Comparison of ENCODE assay signal across 17 cellular contexts in genomic region chr1:182670032-182670431, GRCh38. TPM values are rescaled to one million over a fixed set of nuclear protein-coding genes. Genes with fewer than 3 reads are reported as not detected.
DNase-seq lines count a peak whose midpoint lies in the region; ATAC-seq and TF ChIP-seq lines count a peak whose summit lies in the region.
"Had no signal": no experiment of that assay in that cellular context is flagged by ENCODE, and none has a peak within 500 bp of the region (broad histone marks: within the 10 kb centered on the region; RNA-seq: fewer than 3 reads in every experiment).

No MANE protein-coding gene starts in this region.

- CTCF ChIA-PET in WTC11 (lab: Charles Lee), result interaction anchor here (1.2 to 5.1 kb wide), 2 partner anchors 75 to 113 kb away, joined by 3 to 32 read pairs; no protein-coding TSS in a partner anchor
- CTCF ChIA-PET in activated CD8-positive, alpha-beta T cell treated with anti-CD3 and anti-CD28 coated beads, Interleukin-2, amount 10 ng/mL, durations not matched to agents 7 days and 5 days (lab: Charles Lee), result interaction anchor here (1.2 kb wide), 1 partner anchor 69 kb away, joined by 3 read pairs; no protein-coding TSS in a partner anchor

- H3K27ac Mint-ChIP-seq in WTC11 (no peak overlapping the region), endodermal cell (peak overlapping the region; percentile 66)
- no peak overlapping the region for H3K27ac Mint-ChIP-seq in activated CD8-positive, alpha-beta T cell treated with anti-CD3 and anti-CD28 coated beads, Interleukin-2, amount 10 ng/mL, durations not matched to agents 7 days and 5 days
- H3K27ac Mint-ChIP-seq: CD8-positive, alpha-beta T cell; IgD-negative memory B cell had no signal

- peak overlapping the region; percentile 15 for H3K18ac ChIP-seq in neuronal stem cell (ENCODE audit: low read length)

- H3K4ac ChIP-seq in neuronal stem cell (ENCODE audit: low read length), result peak overlapping the region; percentile 8

- H3K36me3 Mint-ChIP-seq in WTC11 (no peaks in the 10 kb centered on the region), endodermal cell (ENCODE audit: low read depth) (peaks cover 3% of the 10 kb centered on the region)
- no peaks in the 10 kb centered on the region for H3K36me3 Mint-ChIP-seq in activated CD8-positive, alpha-beta T cell treated with anti-CD3 and anti-CD28 coated beads, Interleukin-2, amount 10 ng/mL, durations not matched to agents 7 days and 5 days (ENCODE audit: low read depth)
- H3K36me3 Mint-ChIP-seq: CD8-positive, alpha-beta T cell had no signal

- peaks cover 8% of the 10 kb centered on the region for H3K4me1 ChIP-seq in endodermal cell (ENCODE audit: control insufficient read depth, insufficient read depth, low read length)
- peaks cover 31 to 58% of the 10 kb centered on the region in 2 donors for H3K4me1 ChIP-seq in neuronal stem cell (ENCODE audit: control insufficient read depth in 2 of 2, insufficient read depth in 1 of 2, low read depth in 1 of 2, low read length in 2 of 2)
- H3K4me1 ChIP-seq: A549 had no signal

- H3K14ac ChIP-seq in neuronal stem cell (ENCODE audit: low read length), result no peak overlapping the region

- no peak overlapping the region for H3K4me3 Mint-ChIP-seq in WTC11
- peak overlapping the region; percentile 30 for H3K4me3 Mint-ChIP-seq in endodermal cell
- no peak overlapping the region for H3K4me3 Mint-ChIP-seq in activated CD8-positive, alpha-beta T cell treated with anti-CD3 and anti-CD28 coated beads, Interleukin-2, amount 10 ng/mL, durations not matched to agents 7 days and 5 days
- H3K4me3 Mint-ChIP-seq: CD8-positive, alpha-beta T cell; IgD-negative memory B cell had no signal

- no peak overlapping the region for H4K8ac ChIP-seq in neuronal stem cell (ENCODE audit: low read depth, low read length)

- peaks cover 21% of the 10 kb centered on the region for H3K27me3 Mint-ChIP-seq in WTC11 (ENCODE audit: low read depth)
- peaks cover 10% of the 10 kb centered on the region for H3K27me3 Mint-ChIP-seq in endodermal cell (ENCODE audit: insufficient read depth)
- peaks cover 27% of the 10 kb centered on the region for H3K27me3 Mint-ChIP-seq in activated CD8-positive, alpha-beta T cell treated with anti-CD3 and anti-CD28 coated beads, Interleukin-2, amount 10 ng/mL, durations not matched to agents 7 days and 5 days (ENCODE audit: low read depth)

- 85 to 86% methylated on average over 5 to 8 of the region's 8 CpGs for WGBS in endodermal cell (ENCODE audit: insufficient coverage in 1 of 2, insufficient read length in 1 of 2), 2 experiments
- WGBS in neuronal stem cell (ENCODE audit: extremely low coverage in 2 of 2, insufficient read length in 2 of 2, insufficient replicate concordance in 1 of 2), 2 donors, result no CpG with 5 or more reads among the region's 8 CpGs

- ATAC-seq in WTC11 (no peak), GM18502 (IDR thresholded peaks at IDR 0.05; ENCODE audit: poor library complexity, unreplicated experiment) (no peak)
- no peak for ATAC-seq in activated CD8-positive, alpha-beta T cell treated with anti-CD3 and anti-CD28 coated beads, Interleukin-2, amount 10 ng/mL, durations not matched to agents 7 days and 5 days
- ATAC-seq: A549; CD8-positive, alpha-beta T cell had no signal

- no peaks in the 10 kb centered on the region for H3K9me3 Mint-ChIP-seq in WTC11
- no peaks in the 10 kb centered on the region for H3K9me3 Mint-ChIP-seq in endodermal cell
- no peaks in the 10 kb centered on the region for H3K9me3 Mint-ChIP-seq in activated CD8-positive, alpha-beta T cell treated with anti-CD3 and anti-CD28 coated beads, Interleukin-2, amount 10 ng/mL, durations not matched to agents 7 days and 5 days (ENCODE audit: insufficient read depth)
- H3K9me3 Mint-ChIP-seq: CD8-positive, alpha-beta T cell had no signal

- no peak overlapping the region for H2AFZ ChIP-seq in neuronal stem cell (ENCODE audit: low read length)

- POLR2A ChIA-PET in WTC11 (lab: Charles Lee), result no interaction called here
- POLR2A ChIA-PET in activated CD8-positive, alpha-beta T cell treated with anti-CD3 and anti-CD28 coated beads, Interleukin-2, amount 10 ng/mL, durations not matched to agents 7 days and 5 days (lab: Charles Lee), result no interaction called here

- H3K27me3 ChIP-seq in endodermal cell (ENCODE audit: control insufficient read depth, insufficient read depth, low read length, poor library complexity, severe bottlenecking), result no peaks in the 10 kb centered on the region
- H3K27me3 ChIP-seq in neuronal stem cell (ENCODE audit: control insufficient read depth in 3 of 3, insufficient read depth in 3 of 3, low read depth in 1 of 3, low read length in 3 of 3), result peaks cover 0 to 7% (median 0%) of the 10 kb centered on the region in 3 experiments
- H3K27me3 ChIP-seq: BE2C had no signal

- peak overlapping the region; percentile 42 for H2BK15ac ChIP-seq in neuronal stem cell (ENCODE audit: low read length)

- H3K79me1 ChIP-seq in neuronal stem cell (ENCODE audit: low read depth, low read length), result no peaks in the 10 kb centered on the region

- H3K9me3 ChIP-seq in endodermal cell (ENCODE audit: control insufficient read depth, low read length), result no peaks in the 10 kb centered on the region
- no peaks in the 10 kb centered on the region for H3K9me3 ChIP-seq in neuronal stem cell (replicated peaks in 1 of 2; ENCODE audit: control insufficient read depth in 2 of 2, insufficient read depth in 1 of 2, low read depth in 1 of 2, low read length in 2 of 2)
- H3K9me3 ChIP-seq: A549, BE2C had no signal

- DNase-seq in WTC11 (ENCODE audit: low spot score) (no peak), endodermal cell (no peak), neuronal stem cell (ENCODE audit: low spot score) (no peak), NCI-H2227 treated with DMSO at 0.1 percent for 48 hours (lab: John Stamatoyannopoulos, UW) (no peak)
- no peak for DNase-seq in activated CD8-positive, alpha-beta T cell treated with anti-CD3 and anti-CD28 coated beads, Interleukin-2, amount 10 ng/mL, durations not matched to agents 7 days and 5 days
- DNase-seq: BE2C; CD8-positive, alpha-beta T cell; COR-L47; DMS153; DND-41; GDM1; H7 had no signal

- no peak overlapping the region for H3K27ac ChIP-seq in endodermal cell (ENCODE audit: low read depth, low read length)
- H3K27ac ChIP-seq in neuronal stem cell (replicated peaks; ENCODE audit: low read length), result no peak overlapping the region
- H3K27ac ChIP-seq: A549, C4-2B had no signal

- H3K4me1 Mint-ChIP-seq in WTC11, result peaks cover 70% of the 10 kb centered on the region
- peaks cover 61% of the 10 kb centered on the region for H3K4me1 Mint-ChIP-seq in endodermal cell
- no peaks in the 10 kb centered on the region for H3K4me1 Mint-ChIP-seq in activated CD8-positive, alpha-beta T cell treated with anti-CD3 and anti-CD28 coated beads, Interleukin-2, amount 10 ng/mL, durations not matched to agents 7 days and 5 days (ENCODE audit: low read depth)
- H3K4me1 Mint-ChIP-seq: IgD-negative memory B cell had no signal

- no peak overlapping the region for H3K4me2 ChIP-seq in neuronal stem cell (ENCODE audit: insufficient read depth, low read length, poor library complexity, severe bottlenecking)
- H3K4me2 ChIP-seq: A549 had no signal

- H2BK12ac ChIP-seq in neuronal stem cell (ENCODE audit: low read length), result no peak overlapping the region

- TF ChIP-seq CTCF in WTC11 (IDR thresholded peaks at IDR 0.05), result no peak
- TF ChIP-seq CTCF in endodermal cell (conservative IDR thresholded peaks at IDR 0.05), result no peak

- H3K23ac ChIP-seq in neuronal stem cell (ENCODE audit: low read depth, low read length, poor library complexity), result no peak overlapping the region

- H2BK120ac ChIP-seq in neuronal stem cell (ENCODE audit: low read depth, low read length), result no peak overlapping the region

- H4K91ac ChIP-seq in neuronal stem cell (ENCODE audit: low read depth, low read length, poor library complexity), result no peak overlapping the region

- no peak overlapping the region for H3K9ac ChIP-seq in endodermal cell (ENCODE audit: extremely low read depth, low read length, poor library complexity, severe bottlenecking)
- H3K9ac ChIP-seq in neuronal stem cell (ENCODE audit: low read depth, low read length, poor library complexity), result no peak overlapping the region

- H3K4me3 ChIP-seq in endodermal cell (ENCODE audit: low read length), result no peak overlapping the region
- H3K4me3 ChIP-seq in neuronal stem cell (ENCODE audit: low read length in 2 of 2), result no peak overlapping the region
- H3K4me3 ChIP-seq: A549 had no signal

- H2BK5ac ChIP-seq in neuronal stem cell (ENCODE audit: low read length), result no peak overlapping the region

- no peaks in the 10 kb centered on the region for H3K36me3 ChIP-seq in endodermal cell (ENCODE audit: control insufficient read depth, insufficient read depth, low read length)
- H3K36me3 ChIP-seq in neuronal stem cell (replicated peaks in 1 of 2; ENCODE audit: control insufficient read depth in 2 of 2, insufficient read depth in 2 of 2, low read length in 2 of 2), result no peaks in the 10 kb centered on the region
- H3K36me3 ChIP-seq: BE2C had no signal

- H2AK5ac ChIP-seq in neuronal stem cell (ENCODE audit: low read depth, low read length), result peak overlapping the region; percentile 53

TF ChIP-seq in WTC11, 78 proteins besides CTCF, POLR2A, EP300 and RAD21 (continues in another document):
- no peak for TF ChIP-seq ZNF281 (CRISPR knock-in tag; IDR thresholded peaks at IDR 0.05)

RNA-seq across cellular contexts. Expression of gene RGS8, which starts 14.4 kb away (rescaled TPM):
- total RNA-seq in WTC11 (2021) (0.07 to 0.66 TPM (median 0.14 TPM) in 3 replicates), endodermal cell (10 to 100 TPM in 1 of 2 donors, 1 to 10 TPM in 1; 5.6 to 25.0 TPM)
- polyA plus RNA-seq in endodermal cell (2013, experiment 1 of 2), result 7.7 TPM
- polyA plus RNA-seq in endodermal cell (2013, experiment 2 of 2), result 8.9 TPM
- 0.56 TPM for polyA plus RNA-seq in neuronal stem cell (2013, experiment 1 of 2)
- polyA plus RNA-seq in neuronal stem cell (2013, experiment 2 of 2), result 0.50 TPM
- not detected for total RNA-seq in activated CD8-positive, alpha-beta T cell treated with anti-CD3 and anti-CD28 coated beads, Interleukin-2, amount 10 ng/mL, durations not matched to agents 7 days and 5 days
- total RNA-seq: CD8-positive, alpha-beta T cell had no signal
- polyA plus RNA-seq: A549, AG04450, IgD-negative memory B cell had no signal
